Comparison of ENCODE assay signal across 17 cellular contexts in genomic region chr1:224180783-224181452, GRCh38. TPM values are rescaled to one million over a fixed set of nuclear protein-coding genes. Genes with fewer than 3 reads are reported as not detected.
DNase-seq lines count a peak whose midpoint lies in the region; ATAC-seq and TF ChIP-seq lines count a peak whose summit lies in the region.
"Had no signal": no experiment of that assay in that cellular context is flagged by ENCODE, and none has a peak within 500 bp of the region (broad histone marks: within the 10 kb centered on the region; RNA-seq: fewer than 3 reads in every experiment).

No MANE protein-coding gene starts in this region.

- peak in 1 of 7 experiments; percentile 45 for DNase-seq in CD8-positive, alpha-beta T cell
- no peak for DNase-seq in activated T-helper 1 cell treated with anti-CD3 and anti-CD28 coated beads, Interleukin-12 subunit alpha, Interleukin-12 subunit beta, Interleukin-2, Interleukin-4 antibody, amounts not matched to agents 30 ng/mL and 10 ng/mL and 1 ng/mL, durations not matched to agents 14 hours and 24 hours and 36 hours (ENCODE audit: low spot score)
- DNase-seq in naive thymus-derived CD8-positive, alpha-beta T cell, result no peak
- no peak for DNase-seq in T-helper 2 cell treated with Interferon-gamma antibody and Interleukin-4, amounts not matched to agents 5 μg/mL and 100 μg/mL, for 36 hours (ENCODE audit: low spot score)
- no peak for DNase-seq in HuH-7.5 (ENCODE audit: low spot score)
- DNase-seq: activated gamma-delta T cell treated with Interleukin-2 at 50 U/mL for 16 hours, DMS79 treated with DMSO at 0.1 percent for 48 hours, glutamatergic neuron, NCI-H2029 treated with DMSO at 0.1 percent for 48 hours, NCI-H526 treated with DMSO at 0.1 percent for 48 hours, occipital lobe, sigmoid colon had no signal

- H3K4me1 ChIP-seq in CD8-positive, alpha-beta T cell (ENCODE audit: insufficient read depth, low read length), result peaks cover 29% of the 10 kb centered on the region

- ATAC-seq in CD8-positive, alpha-beta T cell, result no peak
- ATAC-seq in naive thymus-derived CD8-positive, alpha-beta T cell, result no peak
- no peak for ATAC-seq in GM18505 (IDR thresholded peaks at IDR 0.05; ENCODE audit: unreplicated experiment)

- no peak for TF ChIP-seq POLR2A in GM18505 (IDR thresholded peaks at IDR 0.05; ENCODE audit: borderline replicate concordance, extremely low read depth, insufficient read depth, insufficient read length)

- H3K4me1 Mint-ChIP-seq in CD8-positive, alpha-beta T cell (ENCODE audit: low read depth), result peaks cover 36% of the 10 kb centered on the region
- peaks cover 37% of the 10 kb centered on the region for H3K4me1 Mint-ChIP-seq in activated T-helper 1 cell treated with anti-CD3 and anti-CD28 coated beads, Interleukin-12 subunit alpha, Interleukin-12 subunit beta, Interleukin-2, Interleukin-4 antibody, amounts not matched to agents 30 ng/mL and 10 ng/mL and 1 ng/mL, durations not matched to agents 14 hours and 24 hours and 36 hours (ENCODE audit: low read depth)
- H3K4me1 Mint-ChIP-seq in naive thymus-derived CD8-positive, alpha-beta T cell, result peaks cover 12 to 40% (median 34%) of the 10 kb centered on the region in 4 donors
- H3K4me1 Mint-ChIP-seq in T-helper 2 cell treated with Interferon-gamma antibody and Interleukin-4, amounts not matched to agents 5 μg/mL and 100 μg/mL, for 36 hours (ENCODE audit: low read depth), result peaks cover 33% of the 10 kb centered on the region

- H3K4me3 ChIP-seq in CD8-positive, alpha-beta T cell (ENCODE audit: low read depth, low read length), result no peak overlapping the region
- H3K4me3 ChIP-seq: coronary artery, sigmoid colon, thoracic aorta had no signal

- intact Hi-C loops in CD8-positive, alpha-beta T cell (cut with DNase I, micrococcal nuclease), result loop anchor here (5.0 to 10.0 kb wide), 5 partner anchors 94 to 1469 kb away; partner anchors contain the start of genes TP53BP2 (in 2 of the 2), AIDA (in 1 of the 2), BROX (in 1 of the 2) and WDR26 (in 1 of the 2)
- intact Hi-C loops in activated T-helper 1 cell treated with anti-CD3 and anti-CD28 coated beads, Interleukin-12 subunit alpha, Interleukin-12 subunit beta, Interleukin-2, Interleukin-4 antibody, amounts not matched to agents 30 ng/mL and 10 ng/mL and 1 ng/mL, durations not matched to agents 14 hours and 24 hours and 36 hours (cut with micrococcal nuclease), result loop anchor here (5.0 kb wide), 3 partner anchors 81 to 316 kb away; no protein-coding TSS in a partner anchor

- POLR2A ChIA-PET in CD8-positive, alpha-beta T cell (lab: Charles Lee), result no interaction called here
- POLR2A ChIA-PET in naive thymus-derived CD8-positive, alpha-beta T cell (lab: Charles Lee), result interaction anchor here (0.9 to 2.9 kb wide), 4 partner anchors 12 to 149 kb away, joined by 4 to 19 read pairs (median 12); partner anchors contain the start of gene NVL

- H3K27me3 Mint-ChIP-seq in CD8-positive, alpha-beta T cell (ENCODE audit: low read depth), result no peaks in the 10 kb centered on the region
- H3K27me3 Mint-ChIP-seq in activated T-helper 1 cell treated with anti-CD3 and anti-CD28 coated beads, Interleukin-12 subunit alpha, Interleukin-12 subunit beta, Interleukin-2, Interleukin-4 antibody, amounts not matched to agents 30 ng/mL and 10 ng/mL and 1 ng/mL, durations not matched to agents 14 hours and 24 hours and 36 hours (ENCODE audit: insufficient read depth), result peaks cover 5% of the 10 kb centered on the region
- no peaks in the 10 kb centered on the region for H3K27me3 Mint-ChIP-seq in naive thymus-derived CD8-positive, alpha-beta T cell
- H3K27me3 Mint-ChIP-seq in T-helper 2 cell treated with Interferon-gamma antibody and Interleukin-4, amounts not matched to agents 5 μg/mL and 100 μg/mL, for 36 hours (ENCODE audit: low read depth), result peaks cover 7% of the 10 kb centered on the region
- H3K27me3 Mint-ChIP-seq: memory B cell had no signal

- H3K36me3 Mint-ChIP-seq in CD8-positive, alpha-beta T cell, result peaks cover 4% of the 10 kb centered on the region
- H3K36me3 Mint-ChIP-seq in activated T-helper 1 cell treated with anti-CD3 and anti-CD28 coated beads, Interleukin-12 subunit alpha, Interleukin-12 subunit beta, Interleukin-2, Interleukin-4 antibody, amounts not matched to agents 30 ng/mL and 10 ng/mL and 1 ng/mL, durations not matched to agents 14 hours and 24 hours and 36 hours (ENCODE audit: low read depth), result peaks cover 12% of the 10 kb centered on the region
- peaks cover 0 to 5% (median 0%) of the 10 kb centered on the region in 3 donors for H3K36me3 Mint-ChIP-seq in naive thymus-derived CD8-positive, alpha-beta T cell
- H3K36me3 Mint-ChIP-seq in T-helper 2 cell treated with Interferon-gamma antibody and Interleukin-4, amounts not matched to agents 5 μg/mL and 100 μg/mL, for 36 hours (ENCODE audit: low read depth), result peaks cover 20% of the 10 kb centered on the region

- peak overlapping the region; percentile 37 for H3K27ac Mint-ChIP-seq in CD8-positive, alpha-beta T cell
- H3K27ac Mint-ChIP-seq in activated T-helper 1 cell treated with anti-CD3 and anti-CD28 coated beads, Interleukin-12 subunit alpha, Interleukin-12 subunit beta, Interleukin-2, Interleukin-4 antibody, amounts not matched to agents 30 ng/mL and 10 ng/mL and 1 ng/mL, durations not matched to agents 14 hours and 24 hours and 36 hours, result peak overlapping the region; percentile 93
- H3K27ac Mint-ChIP-seq in naive thymus-derived CD8-positive, alpha-beta T cell, result peak overlapping the region in 7 of 10 donors; percentile 68 to 99 (median 96)
- H3K27ac Mint-ChIP-seq in T-helper 2 cell treated with Interferon-gamma antibody and Interleukin-4, amounts not matched to agents 5 μg/mL and 100 μg/mL, for 36 hours, result no peak overlapping the region

- no peak for TF ChIP-seq CTCF in C4-2B (conservative IDR thresholded peaks at IDR 0.05)
- TF ChIP-seq CTCF in CD8-positive, alpha-beta T cell (IDR thresholded peaks at IDR 0.05), result no peak

- H3K9me3 ChIP-seq in CD8-positive, alpha-beta T cell (ENCODE audit: low read length), result no peaks in the 10 kb centered on the region
- H3K9me3 ChIP-seq: sigmoid colon, thoracic aorta had no signal

- H3K27me3 ChIP-seq in CD8-positive, alpha-beta T cell (ENCODE audit: insufficient read depth, low read length), result no peaks in the 10 kb centered on the region
- H3K27me3 ChIP-seq: sigmoid colon had no signal

- no peak overlapping the region for H3K4me3 Mint-ChIP-seq in CD8-positive, alpha-beta T cell
- no peak overlapping the region for H3K4me3 Mint-ChIP-seq in activated T-helper 1 cell treated with anti-CD3 and anti-CD28 coated beads, Interleukin-12 subunit alpha, Interleukin-12 subunit beta, Interleukin-2, Interleukin-4 antibody, amounts not matched to agents 30 ng/mL and 10 ng/mL and 1 ng/mL, durations not matched to agents 14 hours and 24 hours and 36 hours
- peak overlapping the region in 2 of 10 donors; percentile 18 to 33 for H3K4me3 Mint-ChIP-seq in naive thymus-derived CD8-positive, alpha-beta T cell
- no peak overlapping the region for H3K4me3 Mint-ChIP-seq in T-helper 2 cell treated with Interferon-gamma antibody and Interleukin-4, amounts not matched to agents 5 μg/mL and 100 μg/mL, for 36 hours

- H3K36me3 ChIP-seq in CD8-positive, alpha-beta T cell (ENCODE audit: insufficient read depth, low read length), result no peaks in the 10 kb centered on the region
- H3K36me3 ChIP-seq: sigmoid colon, thoracic aorta had no signal

- H3K9me3 Mint-ChIP-seq in CD8-positive, alpha-beta T cell, result no peaks in the 10 kb centered on the region
- H3K9me3 Mint-ChIP-seq in activated T-helper 1 cell treated with anti-CD3 and anti-CD28 coated beads, Interleukin-12 subunit alpha, Interleukin-12 subunit beta, Interleukin-2, Interleukin-4 antibody, amounts not matched to agents 30 ng/mL and 10 ng/mL and 1 ng/mL, durations not matched to agents 14 hours and 24 hours and 36 hours, result no peaks in the 10 kb centered on the region
- H3K9me3 Mint-ChIP-seq in naive thymus-derived CD8-positive, alpha-beta T cell, result no peaks in the 10 kb centered on the region
- no peaks in the 10 kb centered on the region for H3K9me3 Mint-ChIP-seq in T-helper 2 cell treated with Interferon-gamma antibody and Interleukin-4, amounts not matched to agents 5 μg/mL and 100 μg/mL, for 36 hours
- H3K9me3 Mint-ChIP-seq: memory B cell had no signal

- CTCF ChIA-PET in CD8-positive, alpha-beta T cell (lab: Charles Lee), result no interaction called here

- peak overlapping the region; percentile 100 for H3K27ac ChIP-seq in C4-2B
- no peak overlapping the region for H3K27ac ChIP-seq in CD8-positive, alpha-beta T cell (ENCODE audit: low read depth, low read length)
- H3K27ac ChIP-seq: coronary artery, thoracic aorta had no signal

RNA-seq across cellular contexts. Expression of gene DEGS1, which starts 2.1 kb away (rescaled TPM):
- 10 to 100 TPM; 52.1 to 54.7 TPM for total RNA-seq in CD8-positive, alpha-beta T cell
- total RNA-seq in activated T-helper 1 cell treated with anti-CD3 and anti-CD28 coated beads, Interleukin-12 subunit alpha, Interleukin-12 subunit beta, Interleukin-2, Interleukin-4 antibody, amounts not matched to agents 30 ng/mL and 10 ng/mL and 1 ng/mL, durations not matched to agents 14 hours and 24 hours and 36 hours, result 54.7 and 57.1 TPM in 2 replicates
- 10 to 100 TPM; 35.0 to 35.2 TPM for total RNA-seq in naive thymus-derived CD8-positive, alpha-beta T cell
- polyA plus RNA-seq in naive thymus-derived CD8-positive, alpha-beta T cell, result 10 to 100 TPM; 49.0 to 77.9 (median 63.4) TPM
